ENCODE assay signal across 1 cellular context in genomic region chr3:47495111-47495510, GRCh38.
TF ChIP-seq lines count a peak whose summit lies in the region.

No MANE protein-coding gene starts in this region.

TF ChIP-seq in K562, 482 proteins besides CTCF, POLR2A, EP300 and RAD21:
- TF ChIP-seq ID3 (CRISPR knock-in tag; IDR thresholded peaks at IDR 0.05) (no peak), ID3 (tag; IDR thresholded peaks at IDR 0.05) (no peak), ATF2 (CRISPR knock-in tag; IDR thresholded peaks at IDR 0.05) (no peak), KLF10 (CRISPR knock-in tag; IDR thresholded peaks at IDR 0.05) (no peak), ZNF583 (CRISPR knock-in tag; IDR thresholded peaks at IDR 0.05) (no peak), PHTF2 (CRISPR knock-in tag; IDR thresholded peaks at IDR 0.05) (no peak), ZNF707 (CRISPR knock-in tag; conservative IDR thresholded peaks at IDR 0.05) (no peak), REST (CRISPR knock-in tag; IDR thresholded peaks at IDR 0.05; ENCODE audit: low read depth) (no peak), ZNF316 (IDR thresholded peaks at IDR 0.05) (no peak), CTCFL (IDR thresholded peaks at IDR 0.05; ENCODE audit: borderline replicate concordance, insufficient read depth, low read depth, low read length, poor library complexity, severe bottlenecking) (no peak), BRCA1 (IDR thresholded peaks at IDR 0.05) (no peak), BRCA1 (CRISPR knock-in tag; IDR thresholded peaks at IDR 0.05) (no peak), DACH1 (IDR thresholded peaks at IDR 0.05; ENCODE audit: partially characterized antibody) (no peak), NFIX (CRISPR knock-in tag; IDR thresholded peaks at IDR 0.05; ENCODE audit: low read depth) (no peak), JUNB (CRISPR knock-in tag; conservative IDR thresholded peaks at IDR 0.05) (no peak), ARNT (IDR thresholded peaks at IDR 0.05) (no peak)
TF ChIP-seq in K562: peak in this region for 0.
